In the genomic region with DNA sequence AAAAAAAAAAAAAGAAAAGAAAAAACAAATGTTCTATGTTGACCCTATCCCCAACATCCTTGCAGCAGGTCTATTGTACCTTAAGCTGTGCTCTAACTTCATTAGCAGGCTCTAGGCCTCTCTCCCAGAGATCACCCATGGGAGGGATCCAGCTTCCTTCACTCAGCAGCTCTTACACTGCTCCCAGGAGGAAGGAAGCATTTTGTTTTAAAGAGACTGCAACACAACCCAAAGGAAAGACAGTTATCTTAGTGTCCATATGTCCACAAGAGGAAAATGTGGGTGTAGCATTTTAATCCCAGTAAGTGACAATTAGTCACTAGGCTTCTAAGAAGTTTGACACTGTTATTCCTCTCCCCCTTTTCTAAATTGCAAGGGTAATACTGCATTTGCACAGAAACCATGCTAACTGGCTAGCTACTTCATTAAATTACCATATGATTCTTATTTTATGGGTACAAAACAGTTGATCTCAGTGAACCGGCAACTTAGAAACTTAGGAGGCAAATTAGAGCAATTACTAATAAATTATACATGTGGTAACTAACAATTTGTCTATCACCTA, we compare ENCODE assay signal across 10 cellular contexts. TPM values are rescaled to one million over a fixed set of nuclear protein-coding genes. Genes with fewer than 3 reads are reported as not detected.
A peak's percentile ranks its signal among the peaks of the same experiment; 100 is the strongest.
DNase-seq lines count a peak whose midpoint lies in the region; ATAC-seq and TF ChIP-seq lines count a peak whose summit lies in the region.
"Had no signal": no experiment of that assay in that cellular context is flagged by ENCODE, and none has a peak within 500 bp of the region (broad histone marks: within the 10 kb centered on the region; RNA-seq: fewer than 3 reads in every experiment).

No MANE protein-coding gene starts in this region.

- no peaks in the 10 kb centered on the region for H3K9me3 Mint-ChIP-seq in activated naive CD4-positive, alpha-beta T cell treated with anti-CD3 and anti-CD28 coated beads for 36 hours
- peaks cover 0 to 3% of the 10 kb centered on the region in 2 donors for H3K9me3 Mint-ChIP-seq in stimulated activated naive B cell treated with anti-CD40 and anti-IgM and Interleukin-4, amounts not matched to agents 10 μg/mL and 1 μg/mL and 100 μg/mL, for 72 hours

- no peaks in the 10 kb centered on the region for H3K36me3 ChIP-seq in stomach
- H3K36me3 ChIP-seq: esophagus muscularis mucosa had no signal

- H3K27me3 Mint-ChIP-seq in activated naive CD4-positive, alpha-beta T cell treated with anti-CD3 and anti-CD28 coated beads for 36 hours (ENCODE audit: low read depth) = no peaks in the 10 kb centered on the region
- no peaks in the 10 kb centered on the region for H3K27me3 Mint-ChIP-seq in stimulated activated naive B cell treated with anti-CD40 and anti-IgM and Interleukin-4, amounts not matched to agents 10 μg/mL and 1 μg/mL and 100 μg/mL, for 72 hours

- CTCF ChIA-PET in activated naive CD4-positive, alpha-beta T cell treated with anti-CD3 and anti-CD28 coated beads for 36 hours (lab: Charles Lee) = interaction anchor here (0.6 to 0.8 kb wide), 2 partner anchors 12 to 58 kb away, joined by 3 read pairs; no protein-coding TSS in a partner anchor

- H3K27me3 ChIP-seq in stomach = no peaks in the 10 kb centered on the region
- H3K27me3 ChIP-seq: esophagus muscularis mucosa had no signal

- ATAC-seq in left cardiac atrium = peak; percentile 46 to 67
- no peak for ATAC-seq in stimulated activated naive B cell treated with anti-CD40 and anti-IgM and Interleukin-4, amounts not matched to agents 10 μg/mL and 1 μg/mL and 100 μg/mL, for 72 hours (replicated peaks)

- WGBS in stomach, 5 donors = 86 to 100% (median 92%) methylated on average over 1 of the region's 1 CpG

- no peak for DNase-seq in activated naive CD4-positive, alpha-beta T cell treated with anti-CD3 and anti-CD28 coated beads for 36 hours
- no peak for DNase-seq in activated naive CD4-positive, alpha-beta T cell treated with Interleukin-2 at 50 U/mL for 16 hours
- DNase-seq in UCSD-AML1 (lab: John Stamatoyannopoulos, UW; ENCODE audit: unreplicated experiment) (peak; percentile 39), left cardiac atrium (no peak), stomach (no peak), posterior cingulate gyrus (no peak), cerebellar nuclear complex (lab: John Stamatoyannopoulos, UW) (no peak)
- no peak for DNase-seq in stimulated activated naive B cell treated with anti-CD40 and anti-IgM and Interleukin-4, amounts not matched to agents 10 μg/mL and 1 μg/mL and 100 μg/mL, for 72 hours
- DNase-seq: NCI-H774 had no signal

- peaks cover 0 to 22% (median 4%) of the 10 kb centered on the region in 4 donors for H3K4me1 ChIP-seq in stomach

- TF ChIP-seq EP300 in stomach (IDR thresholded peaks at IDR 0.05) = no peak

- no peak for TF ChIP-seq CTCF in stomach (IDR thresholded peaks at IDR 0.05)

- H3K4me1 Mint-ChIP-seq in activated naive CD4-positive, alpha-beta T cell treated with anti-CD3 and anti-CD28 coated beads for 36 hours (ENCODE audit: low read depth) = peaks cover 34% of the 10 kb centered on the region
- peaks cover 44 to 87% of the 10 kb centered on the region in 2 donors for H3K4me1 Mint-ChIP-seq in stimulated activated naive B cell treated with anti-CD40 and anti-IgM and Interleukin-4, amounts not matched to agents 10 μg/mL and 1 μg/mL and 100 μg/mL, for 72 hours

- H3K36me3 Mint-ChIP-seq in activated naive CD4-positive, alpha-beta T cell treated with anti-CD3 and anti-CD28 coated beads for 36 hours (ENCODE audit: low read depth) = peaks cover 1% of the 10 kb centered on the region
- peaks cover 15 to 35% of the 10 kb centered on the region in 2 donors for H3K36me3 Mint-ChIP-seq in stimulated activated naive B cell treated with anti-CD40 and anti-IgM and Interleukin-4, amounts not matched to agents 10 μg/mL and 1 μg/mL and 100 μg/mL, for 72 hours

- no peak overlapping the region for H3K27ac ChIP-seq in stomach
- H3K27ac ChIP-seq: esophagus muscularis mucosa had no signal

- intact Hi-C loops in activated naive CD4-positive, alpha-beta T cell treated with anti-CD3 and anti-CD28 coated beads for 36 hours (cut with micrococcal nuclease) = loop anchor here (1.0 to 2.0 kb wide), 5 partner anchors 17 to 160 kb away; a partner anchor contains a TSS
- intact Hi-C loops in left cardiac atrium (cut with DNase I) (loop anchor here in 1 of 2 donors (10.0 kb wide), 1 partner anchor 53 kb away; no protein-coding TSS in a partner anchor), stomach (cut with DNase I; ENCODE audit: low total_unique reads) (no loop called here), posterior cingulate gyrus (cut with DNase I) (no loop called here)

- H3K27ac Mint-ChIP-seq in activated naive CD4-positive, alpha-beta T cell treated with anti-CD3 and anti-CD28 coated beads for 36 hours = peak overlapping the region; percentile 50
- peak overlapping the region; percentile 93 for H3K27ac Mint-ChIP-seq in stimulated activated naive B cell treated with anti-CD40 and anti-IgM and Interleukin-4, amounts not matched to agents 10 μg/mL and 1 μg/mL and 100 μg/mL, for 72 hours

- no peak for TF ChIP-seq POLR2A in stomach (IDR thresholded peaks at IDR 0.05)

- no peak overlapping the region for H3K4me3 ChIP-seq in stomach
- H3K4me3 ChIP-seq: esophagus muscularis mucosa had no signal

- H3K4me3 Mint-ChIP-seq in activated naive CD4-positive, alpha-beta T cell treated with anti-CD3 and anti-CD28 coated beads for 36 hours = no peak overlapping the region
- peak overlapping the region in 1 of 2 donors; percentile 63 for H3K4me3 Mint-ChIP-seq in stimulated activated naive B cell treated with anti-CD40 and anti-IgM and Interleukin-4, amounts not matched to agents 10 μg/mL and 1 μg/mL and 100 μg/mL, for 72 hours

- H3K9me3 ChIP-seq in stomach = no peaks in the 10 kb centered on the region
- H3K9me3 ChIP-seq: esophagus muscularis mucosa had no signal

RNA-seq across cellular contexts. Expression of a gene that starts 58.8 kb away (rescaled TPM):
- 10 to 100 TPM; 11.8 TPM for total RNA-seq in activated naive CD4-positive, alpha-beta T cell treated with anti-CD3 and anti-CD28 coated beads for 36 hours
- total RNA-seq in left cardiac atrium (10 to 100 TPM; 17.4 to 23.8 TPM), stomach (10 to 100 TPM in 1 of 5 donors, 1 to 10 TPM in 3, not detected in 1; 2.6 to 11.9 (median 4.3) TPM)
- polyA plus RNA-seq in stomach = 1 to 10 TPM; 1.1 to 2.2 (median 1.3) TPM

Comparison
In these comparisons a context has a peak if more than half of its experiments do, and no peak if none do; other contexts are left out.
1. ATAC-seq: peak in left cardiac atrium (2 of 2); none in stimulated activated naive B cell treated with anti-CD40 and anti-IgM and Interleukin-4, amounts not matched to agents 10 μg/mL and 1 μg/mL and 100 μg/mL, for 72 hours (0 of 2).